ENCODE assay signal across 1 cellular context in genomic region chr16:1492923-1493745, GRCh38.
TF ChIP-seq lines count a peak whose summit lies in the region.

TELO2 (plus strand) TSS chr16:1493360; CDS start chr16:1494282, 922 bp downstream.

TF ChIP-seq in K562, 482 proteins besides CTCF, POLR2A, EP300 and RAD21 (continued from another document and continues in another):
- TF ChIP-seq ZNF639 (CRISPR knock-in tag; conservative IDR thresholded peaks at IDR 0.05 in 1 of 2, IDR thresholded peaks at IDR 0.05 in 1 of 2) (peak in 1 of 2 experiments; percentile 67; a peak in 2 of 4 replicates), FOS (IDR thresholded peaks at IDR 0.05; ENCODE audit: extremely low read depth, insufficient read length) (no peak), FOXP1 (CRISPR knock-in tag; IDR thresholded peaks at IDR 0.05) (peak; percentile 94; the same call in 1 of the 2 replicates), NFRKB (IDR thresholded peaks at IDR 0.05; ENCODE audit: low read depth) (no peak), ZNF431 (CRISPR knock-in tag; IDR thresholded peaks at IDR 0.05) (peak; percentile 62; the same call in 1 of the 2 replicates), ZBTB5 (IDR thresholded peaks at IDR 0.05) (peak; percentile 72; the same call in 1 of the 2 replicates), IRF1 (CRISPR knock-in tag; IDR thresholded peaks at IDR 0.05; ENCODE audit: borderline replicate concordance) (no peak), XRCC3 (IDR thresholded peaks at IDR 0.05) (no peak), ZNF766 (CRISPR knock-in tag; conservative IDR thresholded peaks at IDR 0.05) (0 out of 2 replicates have a peak, but pooled peaks have one; percentile 39), POLR2B (IDR thresholded peaks at IDR 0.05; ENCODE audit: low read depth, partially characterized antibody) (peak; percentile 60), SRSF1 (IDR thresholded peaks at IDR 0.05; ENCODE audit: low read depth, low read length) (no peak), ETS1 (conservative IDR thresholded peaks at IDR 0.05; ENCODE audit: control insufficient read depth, low read depth, low read length) (0 out of 2 replicates have a peak, but pooled peaks have one; percentile 30), MAZ (CRISPR knock-in tag; conservative IDR thresholded peaks at IDR 0.05 in 1 of 2, IDR thresholded peaks at IDR 0.05 in 1 of 2) (peak; percentile 54 to 81; a peak in 3 of 4 replicates), ILK (tag; IDR thresholded peaks at IDR 0.05; ENCODE audit: borderline replicate concordance, low read depth) (no peak), ZFP91 (CRISPR knock-in tag; IDR thresholded peaks at IDR 0.05) (no peak), U2AF1 (optimal IDR thresholded peaks at IDR 0.05; ENCODE audit: low read depth, low read length) (peak; percentile 86), ZNF354B (CRISPR knock-in tag; IDR thresholded peaks at IDR 0.05) (no peak), THRAP3 (IDR thresholded peaks at IDR 0.05; ENCODE audit: borderline replicate concordance) (no peak), GATA2 (CRISPR knock-in tag; IDR thresholded peaks at IDR 0.05) (0 out of 2 replicates have a peak, but pooled peaks have one; percentile 11), PPARD (CRISPR knock-in tag; IDR thresholded peaks at IDR 0.05) (no peak), EZH2 (IDR thresholded peaks at IDR 0.05; ENCODE audit: borderline replicate concordance, low read depth, low read length) (no peak), KLF1 (tag; IDR thresholded peaks at IDR 0.05) (peak; percentile 50), DMBX1 (CRISPR knock-in tag; IDR thresholded peaks at IDR 0.05; ENCODE audit: borderline replicate concordance) (no peak; the same call in 1 of the 2 replicates), SMAD3 (CRISPR knock-in tag; conservative IDR thresholded peaks at IDR 0.05) (no peak; the same call in 1 of the 2 replicates), IRF2 (CRISPR knock-in tag; IDR thresholded peaks at IDR 0.05) (no peak), ZNF717 (CRISPR knock-in tag; IDR thresholded peaks at IDR 0.05) (no peak), SAP30 (IDR thresholded peaks at IDR 0.05; ENCODE audit: borderline replicate concordance, insufficient read depth, low read depth, low read length, poor library complexity, severe bottlenecking) (peak; percentile 93), EGR1 (conservative IDR thresholded peaks at IDR 0.05) (peak; percentile 72), KLF16 (IDR thresholded peaks at IDR 0.05) (no peak), ZNF586 (CRISPR knock-in tag; conservative IDR thresholded peaks at IDR 0.05) (no peak), ZBTB33 (CRISPR knock-in tag; IDR thresholded peaks at IDR 0.05) (no peak), STAG1 (CRISPR knock-in tag; IDR thresholded peaks at IDR 0.05; ENCODE audit: borderline replicate concordance) (no peak), KAT7 (CRISPR knock-in tag; IDR thresholded peaks at IDR 0.05; ENCODE audit: borderline replicate concordance) (peak; percentile 52; the same call in 1 of the 2 replicates), KLF6 (CRISPR knock-in tag; IDR thresholded peaks at IDR 0.05; ENCODE audit: borderline replicate concordance) (no peak), ZNF212 (CRISPR knock-in tag; IDR thresholded peaks at IDR 0.05) (no peak), TBP (optimal IDR thresholded peaks at IDR 0.05; ENCODE audit: low read depth, low read length) (no peak), HCFC1 (IDR thresholded peaks at IDR 0.05; ENCODE audit: low read depth, low read length) (peak; percentile 45), ETV6 (IDR thresholded peaks at IDR 0.05; ENCODE audit: borderline replicate concordance in 1 of 2, low read depth in 2 of 2, low read length in 1 of 2) (no peak), ETV6 (CRISPR knock-in tag; IDR thresholded peaks at IDR 0.05; ENCODE audit: borderline replicate concordance) (no peak), ZBTB43 (CRISPR knock-in tag; IDR thresholded peaks at IDR 0.05) (no peak), NFATC3 (IDR thresholded peaks at IDR 0.05) (no peak), GABPB1 (CRISPR knock-in tag; IDR thresholded peaks at IDR 0.05) (peak; percentile 58; the same call in 1 of the 2 replicates), HNRNPK (IDR thresholded peaks at IDR 0.05; ENCODE audit: low read depth, low read length, poor library complexity, severe bottlenecking) (peak; percentile 66), RB1 (IDR thresholded peaks at IDR 0.05; ENCODE audit: low read depth) (peak; percentile 97), NFIC (IDR thresholded peaks at IDR 0.05) (peak; percentile 82), CCAR2 (IDR thresholded peaks at IDR 0.05; ENCODE audit: low read depth, low read length) (no peak), PHTF2 (CRISPR knock-in tag; IDR thresholded peaks at IDR 0.05) (no peak), TEAD4 (IDR thresholded peaks at IDR 0.05; ENCODE audit: low read length) (peak; percentile 10; the same call in 1 of the 2 replicates), TEAD4 (CRISPR knock-in tag; IDR thresholded peaks at IDR 0.05; ENCODE audit: borderline replicate concordance) (no peak), SIN3A (IDR thresholded peaks at IDR 0.05; ENCODE audit: borderline replicate concordance in 2 of 2, control insufficient read depth in 1 of 2, low read depth in 2 of 2, low read length in 2 of 2) (peak; percentile 18 to 90; a peak in 2 of 4 replicates)
- TF ChIP-seq, protein P1, sequence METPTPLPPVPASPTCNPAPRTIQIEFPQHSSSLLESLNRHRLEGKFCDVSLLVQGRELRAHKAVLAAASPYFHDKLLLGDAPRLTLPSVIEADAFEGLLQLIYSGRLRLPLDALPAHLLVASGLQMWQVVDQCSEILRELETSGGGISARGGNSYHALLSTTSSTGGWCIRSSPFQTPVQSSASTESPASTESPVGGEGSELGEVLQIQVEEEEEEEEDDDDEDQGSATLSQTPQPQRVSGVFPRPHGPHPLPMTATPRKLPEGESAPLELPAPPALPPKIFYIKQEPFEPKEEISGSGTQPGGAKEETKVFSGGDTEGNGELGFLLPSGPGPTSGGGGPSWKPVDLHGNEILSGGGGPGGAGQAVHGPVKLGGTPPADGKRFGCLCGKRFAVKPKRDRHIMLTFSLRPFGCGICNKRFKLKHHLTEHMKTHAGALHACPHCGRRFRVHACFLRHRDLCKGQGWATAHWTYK (CRISPR knock-in tag; IDR thresholded peaks at IDR 0.05) = peak; percentile 44; the same call in 1 of the 2 replicates
- TF ChIP-seq, protein P2, sequence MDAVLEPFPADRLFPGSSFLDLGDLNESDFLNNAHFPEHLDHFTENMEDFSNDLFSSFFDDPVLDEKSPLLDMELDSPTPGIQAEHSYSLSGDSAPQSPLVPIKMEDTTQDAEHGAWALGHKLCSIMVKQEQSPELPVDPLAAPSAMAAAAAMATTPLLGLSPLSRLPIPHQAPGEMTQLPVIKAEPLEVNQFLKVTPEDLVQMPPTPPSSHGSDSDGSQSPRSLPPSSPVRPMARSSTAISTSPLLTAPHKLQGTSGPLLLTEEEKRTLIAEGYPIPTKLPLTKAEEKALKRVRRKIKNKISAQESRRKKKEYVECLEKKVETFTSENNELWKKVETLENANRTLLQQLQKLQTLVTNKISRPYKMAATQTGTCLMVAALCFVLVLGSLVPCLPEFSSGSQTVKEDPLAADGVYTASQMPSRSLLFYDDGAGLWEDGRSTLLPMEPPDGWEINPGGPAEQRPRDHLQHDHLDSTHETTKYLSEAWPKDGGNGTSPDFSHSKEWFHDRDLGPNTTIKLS (IDR thresholded peaks at IDR 0.05; ENCODE audit: borderline replicate concordance, low read depth) = peak; percentile 34; the same call in 1 of the 2 replicates
- TF ChIP-seq, protein P3, sequence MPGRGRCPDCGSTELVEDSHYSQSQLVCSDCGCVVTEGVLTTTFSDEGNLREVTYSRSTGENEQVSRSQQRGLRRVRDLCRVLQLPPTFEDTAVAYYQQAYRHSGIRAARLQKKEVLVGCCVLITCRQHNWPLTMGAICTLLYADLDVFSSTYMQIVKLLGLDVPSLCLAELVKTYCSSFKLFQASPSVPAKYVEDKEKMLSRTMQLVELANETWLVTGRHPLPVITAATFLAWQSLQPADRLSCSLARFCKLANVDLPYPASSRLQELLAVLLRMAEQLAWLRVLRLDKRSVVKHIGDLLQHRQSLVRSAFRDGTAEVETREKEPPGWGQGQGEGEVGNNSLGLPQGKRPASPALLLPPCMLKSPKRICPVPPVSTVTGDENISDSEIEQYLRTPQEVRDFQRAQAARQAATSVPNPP (IDR thresholded peaks at IDR 0.05; ENCODE audit: borderline replicate concordance, insufficient read depth, insufficient read length) = no peak
- TF ChIP-seq, protein P4, sequence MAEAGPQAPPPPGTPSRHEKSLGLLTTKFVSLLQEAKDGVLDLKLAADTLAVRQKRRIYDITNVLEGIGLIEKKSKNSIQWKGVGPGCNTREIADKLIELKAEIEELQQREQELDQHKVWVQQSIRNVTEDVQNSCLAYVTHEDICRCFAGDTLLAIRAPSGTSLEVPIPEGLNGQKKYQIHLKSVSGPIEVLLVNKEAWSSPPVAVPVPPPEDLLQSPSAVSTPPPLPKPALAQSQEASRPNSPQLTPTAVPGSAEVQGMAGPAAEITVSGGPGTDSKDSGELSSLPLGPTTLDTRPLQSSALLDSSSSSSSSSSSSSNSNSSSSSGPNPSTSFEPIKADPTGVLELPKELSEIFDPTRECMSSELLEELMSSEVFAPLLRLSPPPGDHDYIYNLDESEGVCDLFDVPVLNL (CRISPR knock-in tag; IDR thresholded peaks at IDR 0.05; ENCODE audit: low read depth) = no peak
